8 cellular contexts compared by ENCODE assay signal in the genomic region with DNA sequence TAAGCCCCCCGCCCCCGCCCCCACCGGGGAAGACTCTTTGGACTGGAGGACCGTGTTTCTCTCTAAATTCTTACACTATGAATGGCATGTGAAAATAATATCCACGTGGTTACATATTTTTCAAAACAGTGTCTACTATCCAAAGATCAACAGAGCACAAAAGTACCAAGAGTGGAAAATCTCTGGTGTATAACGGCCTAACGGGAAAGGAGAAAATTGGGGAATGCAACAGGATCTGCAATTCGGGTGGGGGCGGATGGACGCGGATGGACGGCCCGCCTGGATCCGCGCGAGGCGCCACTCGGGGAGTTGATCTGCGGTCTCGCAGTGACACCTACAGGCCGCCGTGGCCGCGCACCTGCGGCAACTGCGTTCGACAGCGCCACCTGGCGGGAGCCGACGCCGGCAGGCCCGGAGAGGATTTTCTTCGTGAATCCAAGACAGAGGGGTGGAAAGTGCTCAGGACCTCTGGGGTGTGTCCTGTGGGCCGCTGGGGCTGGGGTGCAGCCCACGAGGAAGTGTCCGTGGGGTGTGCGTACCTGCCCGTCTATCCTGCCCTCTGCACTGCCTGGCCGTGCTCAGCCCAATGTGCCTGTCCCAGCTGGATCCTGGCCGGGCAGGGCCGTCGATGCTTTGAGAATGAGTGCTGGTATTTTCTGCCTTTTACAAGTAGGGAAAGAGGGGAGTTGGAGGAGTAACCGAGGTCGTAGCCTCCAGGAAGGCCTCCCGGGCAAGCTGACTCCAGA. TPM values are rescaled to one million over a fixed set of nuclear protein-coding genes. Genes with fewer than 3 reads are reported as not detected.
DNase-seq lines count a peak whose midpoint lies in the region; ATAC-seq and TF ChIP-seq lines count a peak whose summit lies in the region.

No MANE protein-coding gene starts in this region.

- H3K4me1 ChIP-seq in PC-9 (replicated peaks; ENCODE audit: insufficient read depth) = no peaks in the 10 kb centered on the region

- peaks cover 2% of the 10 kb centered on the region for H3K4me1 Mint-ChIP-seq in activated T-cell treated with anti-CD3 and anti-CD28 coated beads, Interleukin-2, amount 50 U/mL, for 4 hours (ENCODE audit: low read depth)
- peaks cover 9% of the 10 kb centered on the region for H3K4me1 Mint-ChIP-seq in nephron progenitor cell

- H3K27me3 ChIP-seq in HL-60 (ENCODE audit: insufficient read depth, poor library complexity, severe bottlenecking) (no peaks in the 10 kb centered on the region), PC-9 (ENCODE audit: insufficient read depth, low read depth) (no peaks in the 10 kb centered on the region)

- peak overlapping the region; percentile 34 for H3K4me2 ChIP-seq in PC-9

- peak; percentile 78 for ATAC-seq in GM18861 (IDR thresholded peaks at IDR 0.05; ENCODE audit: unreplicated experiment)
- peak; percentile 90 to 91 for ATAC-seq in activated T-cell treated with anti-CD3 and anti-CD28 coated beads, Interleukin-2, amount 50 U/mL, for 4 hours
- peak; percentile 83 for ATAC-seq in stimulated activated naive CD8-positive, alpha-beta T cell treated with anti-CD3 and anti-CD28 coated beads, Interleukin-15, Interleukin-2, amounts not matched to agents 100 U/mL and 50 U/mL, for 24 hours

- no peaks in the 10 kb centered on the region for H3K9me2 ChIP-seq in PC-9 (ENCODE audit: insufficient read depth)

- TF ChIP-seq CTCF in AG09309 (IDR thresholded peaks at IDR 0.05; ENCODE audit: control insufficient read depth, insufficient read depth, low read depth, low read length, missing control alignments) (peak; percentile 100), HL-60 (IDR thresholded peaks at IDR 0.05; ENCODE audit: insufficient read depth, low read length) (peak; percentile 100), PC-9 (conservative IDR thresholded peaks at IDR 0.05) (peak; percentile 100), nephron progenitor cell (IDR thresholded peaks at IDR 0.05) (peak; percentile 100)

- CTCF ChIA-PET in PC-9 (lab: Charles Lee) = interaction anchor here (0.6 to 1.3 kb wide), 2 partner anchors 587 to 710 kb away, joined by 3 to 5 read pairs; no protein-coding TSS in a partner anchor

- H3K9me3 ChIP-seq in PC-9 (ENCODE audit: insufficient read depth, low read depth) = no peaks in the 10 kb centered on the region

- no peak for DNase-seq in AG09309 (ENCODE audit: low read depth)
- peak; percentile 63 to 72 for DNase-seq in HL-60 (ENCODE audit: low read depth in 1 of 2, low spot score in 1 of 2)
- peak; percentile 53 to 85 for DNase-seq in PC-9
- peak; percentile 89 for DNase-seq in activated T-cell treated with anti-CD3 and anti-CD28 coated beads, Interleukin-2, amount 50 U/mL, for 4 hours
- DNase-seq in fibroblast of gingiva (ENCODE audit: low read depth) = peak; percentile 60
- peak; percentile 97 for DNase-seq in nephron progenitor cell
- peak; percentile 94 for DNase-seq in stimulated activated naive CD8-positive, alpha-beta T cell treated with anti-CD3 and anti-CD28 coated beads, Interleukin-15, Interleukin-2, amounts not matched to agents 100 U/mL and 50 U/mL, for 24 hours

- POLR2A ChIA-PET in PC-9 (lab: Charles Lee; ENCODE audit: unreplicated experiment) = interaction anchor here (0.6 kb wide), 1 partner anchor 191 kb away, joined by 3 read pairs; no protein-coding TSS in a partner anchor

- no peaks in the 10 kb centered on the region for H3K36me3 Mint-ChIP-seq in activated T-cell treated with anti-CD3 and anti-CD28 coated beads, Interleukin-2, amount 50 U/mL, for 4 hours (ENCODE audit: insufficient read depth)
- no peaks in the 10 kb centered on the region for H3K36me3 Mint-ChIP-seq in nephron progenitor cell (ENCODE audit: low read depth)

- no peak overlapping the region for H3K27ac ChIP-seq in HL-60 (replicated peaks)
- H3K27ac ChIP-seq in PC-9 = peak overlapping the region; percentile 8

- intact Hi-C loops in PC-9 (cut with micrococcal nuclease; ENCODE audit: unreplicated experiment) = loop anchor here (1.0 to 10.0 kb wide), 8 partner anchors 517 to 1247 kb away; no protein-coding TSS in a partner anchor

- peaks cover 6% of the 10 kb centered on the region for H3K27me3 Mint-ChIP-seq in activated T-cell treated with anti-CD3 and anti-CD28 coated beads, Interleukin-2, amount 50 U/mL, for 4 hours (ENCODE audit: low read depth)
- peaks cover 60% of the 10 kb centered on the region for H3K27me3 Mint-ChIP-seq in nephron progenitor cell (ENCODE audit: low read depth, poor library complexity)

- no peak overlapping the region for H3K4me3 Mint-ChIP-seq in activated T-cell treated with anti-CD3 and anti-CD28 coated beads, Interleukin-2, amount 50 U/mL, for 4 hours
- no peak overlapping the region for H3K4me3 Mint-ChIP-seq in nephron progenitor cell

- H2AFZ ChIP-seq in PC-9 = no peak overlapping the region

- no peaks in the 10 kb centered on the region for H3K9me3 Mint-ChIP-seq in activated T-cell treated with anti-CD3 and anti-CD28 coated beads, Interleukin-2, amount 50 U/mL, for 4 hours
- H3K9me3 Mint-ChIP-seq in nephron progenitor cell = peaks cover 7% of the 10 kb centered on the region

- H4K20me1 ChIP-seq in PC-9 (ENCODE audit: insufficient read depth) = no peaks in the 10 kb centered on the region

- H3K4me3 ChIP-seq in AG09309 (ENCODE audit: control insufficient read depth, low read depth, low read length) (no peak overlapping the region), HL-60 (replicated peaks; ENCODE audit: insufficient read depth, low read length) (no peak overlapping the region), PC-9 (no peak overlapping the region)

- H3K79me2 ChIP-seq in PC-9 (ENCODE audit: low read depth) = no peaks in the 10 kb centered on the region

- H3K27ac Mint-ChIP-seq in nephron progenitor cell = no peak overlapping the region

- no TSS peak for BruUV-seq in PC-9 (replicated peaks; lab: Mats Ljungman, UMichigan)

- H3K36me3 ChIP-seq in PC-9 (ENCODE audit: low read depth) = no peaks in the 10 kb centered on the region

- peaks cover 14% of the 10 kb centered on the region for H3F3A ChIP-seq in PC-9 (ENCODE audit: insufficient read depth, low read depth)

RNA-seq across cellular contexts. Expression of gene ANKRD60, which starts 18.6 kb away (rescaled TPM):
- not detected in 2 replicates for total RNA-seq in PC-9 (2021)
- not detected for total RNA-seq in activated T-cell treated with anti-CD3 and anti-CD28 coated beads, Interleukin-2, amount 50 U/mL, for 4 hours
